ENCODE assay signal across 1 cellular context in genomic region chr19:58556633-58557252, GRCh38.
TF ChIP-seq lines count a peak whose summit lies in the region.

No MANE protein-coding gene starts in this region.

TF ChIP-seq in endothelial cell of umbilical vein, 7 proteins besides CTCF, POLR2A, EP300 and RAD21:
- TF ChIP-seq GATA2 (IDR thresholded peaks at IDR 0.05; ENCODE audit: insufficient read depth, insufficient read length, low read depth, low read length) = no peak
- no peak for TF ChIP-seq FOS (IDR thresholded peaks at IDR 0.05; ENCODE audit: borderline replicate concordance, insufficient read depth, low read length)
- TF ChIP-seq MAX (IDR thresholded peaks at IDR 0.05; ENCODE audit: insufficient read depth, insufficient read length) = no peak
- no peak for TF ChIP-seq JUN (IDR thresholded peaks at IDR 0.05; ENCODE audit: borderline replicate concordance, insufficient read depth, insufficient read length, low read depth)
- no peak for TF ChIP-seq POLR2AphosphoS5 (IDR thresholded peaks at IDR 0.05; ENCODE audit: insufficient read depth, low read depth, low read length)
- TF ChIP-seq MYC (IDR thresholded peaks at IDR 0.05; ENCODE audit: low read depth, low read length) = no peak
- TF ChIP-seq EZH2 (IDR thresholded peaks at IDR 0.05; ENCODE audit: borderline replicate concordance, low read depth, low read length, severe bottlenecking) = no peak
